ENCODE assay signal across 19 cellular contexts in the genomic region with DNA sequence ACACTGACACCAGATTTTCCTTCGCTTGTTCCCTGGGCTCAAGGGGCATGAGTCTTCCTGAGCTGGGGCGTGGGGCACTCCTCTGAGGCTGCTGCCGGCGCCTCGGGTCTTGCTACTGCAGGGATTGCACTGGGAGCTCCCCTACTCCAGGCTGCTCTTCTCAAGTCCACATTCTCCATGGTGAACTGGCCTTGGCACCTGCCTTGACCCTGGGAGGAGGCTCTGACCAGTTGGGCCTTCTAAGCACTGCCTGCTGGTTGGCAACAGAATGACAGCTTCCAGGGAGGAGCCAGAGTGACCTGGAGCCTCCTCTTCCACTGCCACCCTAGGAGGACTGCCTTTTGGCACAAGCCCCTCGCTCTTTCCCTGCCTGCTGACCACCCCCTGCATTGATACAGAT. TPM values are rescaled to one million over a fixed set of nuclear protein-coding genes. Genes with fewer than 3 reads are reported as not detected.
DNase-seq lines count a peak whose midpoint lies in the region; TF ChIP-seq lines count a peak whose summit lies in the region.
"Had no signal": no experiment of that assay in that cellular context is flagged by ENCODE, and none has a peak within 500 bp of the region (broad histone marks: within the 10 kb centered on the region; RNA-seq: fewer than 3 reads in every experiment).

No MANE protein-coding gene starts in this region.

- DNase-seq in COLO668 (lab: John Stamatoyannopoulos, UW; ENCODE audit: unreplicated experiment) (peak; percentile 28), dorsolateral prefrontal cortex (no peak), neuronal stem cell (ENCODE audit: low spot score) (no peak), HUDEP-2 (lab: John Stamatoyannopoulos, UW; ENCODE audit: unreplicated experiment in 76 of 76) (no peak), NCI-H510A (lab: John Stamatoyannopoulos, UW) (no peak)
- DNase-seq in stimulated activated CD4-positive, alpha-beta T cell treated with anti-CD3 and anti-CD28 coated beads, Interleukin-1b, Interleukin-23, amount 100 ng/mL, for 48 hours: no peak
- DNase-seq: CD8-positive, alpha-beta T cell; DND-41; GDM1; HCEC 1CT; NCI-H1092 treated with DMSO at 0.1 percent for 48 hours; NCI-H146; NCI-H2081; NCI-H748 treated with DMSO at 0.1 percent for 48 hours; SIG-M5 had no signal

- no peak overlapping the region for H3K14ac ChIP-seq in neuronal stem cell (ENCODE audit: low read length)

- H3K36me3 ChIP-seq in neuronal stem cell (replicated peaks in 1 of 2; ENCODE audit: control insufficient read depth in 2 of 2, insufficient read depth in 2 of 2, low read length in 2 of 2): peaks cover 2 to 4% of the 10 kb centered on the region in 2 donors
- H3K36me3 ChIP-seq: BLaER1 treated with 17β-estradiol and CSF1 and Interleukin-3, amounts not matched to agents 10 nM and 100 nM had no signal

- H3K4ac ChIP-seq in neuronal stem cell (ENCODE audit: low read length): no peak overlapping the region

- peak overlapping the region; percentile 5 for H3K18ac ChIP-seq in neuronal stem cell (ENCODE audit: low read length)

- no peak overlapping the region for H3K9ac ChIP-seq in neuronal stem cell (ENCODE audit: low read depth, low read length, poor library complexity)
- H3K9ac ChIP-seq: BLaER1 treated with 17β-estradiol and CSF1 and Interleukin-3, amounts not matched to agents 10 nM and 100 nM had no signal

- H3K4me3 ChIP-seq in dorsolateral prefrontal cortex (peak overlapping the region in 3 of 59 donors; percentile 49 to 59 (median 54)), neuronal stem cell (ENCODE audit: low read length in 2 of 2) (no peak overlapping the region)
- H3K4me3 ChIP-seq: BLaER1 treated with 17β-estradiol and CSF1 and Interleukin-3, amounts not matched to agents 10 nM and 100 nM; K562 had no signal

- no peak overlapping the region for H2BK120ac ChIP-seq in neuronal stem cell (ENCODE audit: low read depth, low read length)

- intact Hi-C loops in dorsolateral prefrontal cortex (cut with DNase I): loop anchor here (5.0 kb wide), 2 partner anchors 50 to 110 kb away; a partner anchor contains a TSS

- no peak overlapping the region for H3K23ac ChIP-seq in neuronal stem cell (ENCODE audit: low read depth, low read length, poor library complexity)

- H3K27ac ChIP-seq in dorsolateral prefrontal cortex (peak overlapping the region in 41 of 59 donors; percentile 3 to 100 (median 73)), neuronal stem cell (replicated peaks; ENCODE audit: low read length) (no peak overlapping the region)
- H3K27ac ChIP-seq: BLaER1 treated with 17β-estradiol and CSF1 and Interleukin-3, amounts not matched to agents 10 nM and 100 nM had no signal

- no peak overlapping the region for H2BK5ac ChIP-seq in neuronal stem cell (ENCODE audit: low read length)

- H2BK12ac ChIP-seq in neuronal stem cell (ENCODE audit: low read length): no peak overlapping the region

- H4K91ac ChIP-seq in neuronal stem cell (ENCODE audit: low read depth, low read length, poor library complexity): no peak overlapping the region

- no peak overlapping the region for H4K8ac ChIP-seq in neuronal stem cell (ENCODE audit: low read depth, low read length)

- H3K79me1 ChIP-seq in neuronal stem cell (ENCODE audit: low read depth, low read length): peaks cover 3% of the 10 kb centered on the region

- TF ChIP-seq CTCF in GM12873 (IDR thresholded peaks at IDR 0.05; ENCODE audit: insufficient read depth, low read depth, low read length, missing control alignments): peak; percentile 9
- TF ChIP-seq CTCF in dorsolateral prefrontal cortex (IDR thresholded peaks at IDR 0.05 in 54 of 56, conservative IDR thresholded peaks at IDR 0.05 in 2 of 56; ENCODE audit: low read depth in 1 of 56, partially characterized antibody in 56 of 56): no peak

- WGBS in neuronal stem cell (ENCODE audit: extremely low coverage in 2 of 2, insufficient read length in 2 of 2, insufficient replicate concordance in 1 of 2), 2 donors: no CpG with 5 or more reads among the region's 6 CpGs

- no peak overlapping the region for H3K4me2 ChIP-seq in neuronal stem cell (ENCODE audit: insufficient read depth, low read length, poor library complexity, severe bottlenecking)

- peak overlapping the region; percentile 22 for H2AK5ac ChIP-seq in neuronal stem cell (ENCODE audit: low read depth, low read length)

- H3K4me1 ChIP-seq in neuronal stem cell (ENCODE audit: control insufficient read depth in 2 of 2, insufficient read depth in 1 of 2, low read depth in 1 of 2, low read length in 2 of 2): peaks cover 33 to 45% of the 10 kb centered on the region in 2 donors

- peaks cover 0 to 1% of the 10 kb centered on the region in 2 donors for H3K9me3 ChIP-seq in neuronal stem cell (replicated peaks in 1 of 2; ENCODE audit: control insufficient read depth in 2 of 2, insufficient read depth in 1 of 2, low read depth in 1 of 2, low read length in 2 of 2)
- H3K9me3 ChIP-seq: BLaER1 treated with 17β-estradiol and CSF1 and Interleukin-3, amounts not matched to agents 10 nM and 100 nM had no signal

- no peaks in the 10 kb centered on the region for H3K27me3 ChIP-seq in dorsolateral prefrontal cortex
- peaks cover 0 to 23% (median 7%) of the 10 kb centered on the region in 3 experiments for H3K27me3 ChIP-seq in neuronal stem cell (ENCODE audit: control insufficient read depth in 3 of 3, insufficient read depth in 3 of 3, low read depth in 1 of 3, low read length in 3 of 3)

- no peak overlapping the region for H2AFZ ChIP-seq in neuronal stem cell (ENCODE audit: low read length)

- H2BK15ac ChIP-seq in neuronal stem cell (ENCODE audit: low read length): no peak overlapping the region

RNA-seq across cellular contexts. Expression of a gene that starts 9.5 kb away (rescaled TPM):
- 1 to 10 TPM in 60 of 120 experiments, under 1 TPM in 23, not detected in 37; 0.59 to 5.0 (median 1.4) TPM for total RNA-seq in dorsolateral prefrontal cortex
- 0.95 TPM for polyA plus RNA-seq in neuronal stem cell (2013, experiment 1 of 2)
- polyA plus RNA-seq in neuronal stem cell (2013, experiment 2 of 2): 0.93 TPM
- total RNA-seq: RPMI7951 had no signal

RNA-seq across cellular contexts. Expression of a gene that starts 12.1 kb away (rescaled TPM):
- total RNA-seq in dorsolateral prefrontal cortex: 100 to 1,000 TPM; 164 to 333 (median 223) TPM
- polyA plus RNA-seq in neuronal stem cell (2013, experiment 1 of 2): 13.4 TPM
- polyA plus RNA-seq in neuronal stem cell (2013, experiment 2 of 2): 11.6 TPM

RNA-seq across cellular contexts. Expression of a gene that starts 20.1 kb away (rescaled TPM):
- total RNA-seq in dorsolateral prefrontal cortex: 10 to 100 TPM; 26.7 to 59.7 (median 43.8) TPM
- polyA plus RNA-seq in neuronal stem cell (2013, experiment 1 of 2): 23.1 TPM
- 19.6 TPM for polyA plus RNA-seq in neuronal stem cell (2013, experiment 2 of 2)

RNA-seq across cellular contexts. Expression of a gene that starts 24.9 kb away (rescaled TPM):
- total RNA-seq in dorsolateral prefrontal cortex: 1 to 10 TPM in 1 of 120 experiments, under 1 TPM in 5, not detected in 114; 0.29 to 1.3 (median 0.40) TPM
- polyA plus RNA-seq in neuronal stem cell (2013, experiment 1 of 2): 16.5 TPM
- polyA plus RNA-seq in neuronal stem cell (2013, experiment 2 of 2): 15.7 TPM

RNA-seq across cellular contexts. Expression of a gene that starts 50.3 kb away (rescaled TPM):
- 100 to 1,000 TPM in 43 of 120 experiments, 10 to 100 TPM in 77; 65.9 to 159 (median 95.3) TPM for total RNA-seq in dorsolateral prefrontal cortex
- polyA plus RNA-seq in neuronal stem cell (2013, experiment 1 of 2): 7.4 TPM
- polyA plus RNA-seq in neuronal stem cell (2013, experiment 2 of 2): 7.4 TPM
